In genomic region chr12:180445-180844, GRCh38 we compare ENCODE assay signal across 12 cellular contexts. TPM values are rescaled to one million over a fixed set of nuclear protein-coding genes. Genes with fewer than 3 reads are reported as not detected.
A peak's percentile ranks its signal among the peaks of the same experiment; 100 is the strongest.
DNase-seq lines count a peak whose midpoint lies in the region; ATAC-seq and TF ChIP-seq lines count a peak whose summit lies in the region.
"Had no signal": no experiment of that assay in that cellular context is flagged by ENCODE, and none has a peak within 500 bp of the region (broad histone marks: within the 10 kb centered on the region; RNA-seq: fewer than 3 reads in every experiment).

No MANE protein-coding gene starts in this region.

- POLR2A ChIA-PET in activated CD8-positive, alpha-beta T cell treated with anti-CD3 and anti-CD28 coated beads, Interleukin-2, amount 10 ng/mL, durations not matched to agents 7 days and 5 days (lab: Charles Lee), result no interaction called here

- H3K4me1 ChIP-seq in upper lobe of right lung, result peaks cover 6% of the 10 kb centered on the region

- CTCF ChIA-PET in activated CD8-positive, alpha-beta T cell treated with anti-CD3 and anti-CD28 coated beads, Interleukin-2, amount 10 ng/mL, durations not matched to agents 7 days and 5 days (lab: Charles Lee), result no interaction called here

- no peaks in the 10 kb centered on the region for H3K9me3 ChIP-seq in upper lobe of right lung
- H3K9me3 ChIP-seq: A549 had no signal

- H3K9me3 Mint-ChIP-seq in activated CD8-positive, alpha-beta T cell treated with anti-CD3 and anti-CD28 coated beads, Interleukin-2, amount 10 ng/mL, durations not matched to agents 7 days and 5 days (ENCODE audit: insufficient read depth), result no peaks in the 10 kb centered on the region
- H3K9me3 Mint-ChIP-seq: activated T-cell treated with anti-CD3 and anti-CD28 coated beads, Interleukin-2, amount 50 U/mL, for 72 hours had no signal

- H3K27ac ChIP-seq in upper lobe of right lung, result no peak overlapping the region

- intact Hi-C loops in upper lobe of right lung (cut with DNase I), result no loop called here

- no peaks in the 10 kb centered on the region for H3K36me3 Mint-ChIP-seq in activated CD8-positive, alpha-beta T cell treated with anti-CD3 and anti-CD28 coated beads, Interleukin-2, amount 10 ng/mL, durations not matched to agents 7 days and 5 days (ENCODE audit: low read depth)

- peak; percentile 66 for ATAC-seq in activated CD8-positive, alpha-beta T cell treated with anti-CD3 and anti-CD28 coated beads, Interleukin-2, amount 10 ng/mL, durations not matched to agents 7 days and 5 days
- ATAC-seq in upper lobe of right lung, result peak; percentile 86
- ATAC-seq in HG03378 (IDR thresholded peaks at IDR 0.05; ENCODE audit: unreplicated experiment), result no peak
- ATAC-seq: A549 had no signal

- no peaks in the 10 kb centered on the region for H3K36me3 ChIP-seq in upper lobe of right lung

- no peaks in the 10 kb centered on the region for H3K27me3 ChIP-seq in upper lobe of right lung

- H3K27me3 Mint-ChIP-seq in activated CD8-positive, alpha-beta T cell treated with anti-CD3 and anti-CD28 coated beads, Interleukin-2, amount 10 ng/mL, durations not matched to agents 7 days and 5 days (ENCODE audit: low read depth), result peaks cover 8% of the 10 kb centered on the region

- H3K4me3 ChIP-seq in upper lobe of right lung, result no peak overlapping the region
- H3K4me3 ChIP-seq: A549 had no signal

- DNase-seq in NK-92 treated with Interleukin-12 subunit alpha and Interleukin-12 subunit beta, amount 100 ng/mL, for 24 hours (lab: John Stamatoyannopoulos, UW), result peak; percentile 16
- DNase-seq in NK-92 (lab: John Stamatoyannopoulos, UW; ENCODE audit: unreplicated experiment), result no peak
- peak; percentile 43 for DNase-seq in activated CD8-positive, alpha-beta T cell treated with anti-CD3 and anti-CD28 coated beads, Interleukin-2, amount 10 ng/mL, durations not matched to agents 7 days and 5 days
- DNase-seq in kidney tubule cell (ENCODE audit: low spot score), result peak; percentile 72
- DNase-seq in upper lobe of right lung, result peak; percentile 75
- DNase-seq in activated gamma-delta T cell (lab: John Stamatoyannopoulos, UW), result no peak
- no peak for DNase-seq in activated CD4-positive, alpha-beta T cell treated with anti-CD3 and anti-CD28 coated beads for 48 hours
- DNase-seq: SIG-M5 had no signal

- no peak overlapping the region for H3K4me3 Mint-ChIP-seq in activated CD8-positive, alpha-beta T cell treated with anti-CD3 and anti-CD28 coated beads, Interleukin-2, amount 10 ng/mL, durations not matched to agents 7 days and 5 days
- H3K4me3 Mint-ChIP-seq: activated T-cell treated with anti-CD3 and anti-CD28 coated beads, Interleukin-2, amount 50 U/mL, for 72 hours had no signal

- H3K4me1 Mint-ChIP-seq in activated CD8-positive, alpha-beta T cell treated with anti-CD3 and anti-CD28 coated beads, Interleukin-2, amount 10 ng/mL, durations not matched to agents 7 days and 5 days (ENCODE audit: low read depth), result peaks cover 13% of the 10 kb centered on the region

- no peak for TF ChIP-seq CTCF in upper lobe of right lung (IDR thresholded peaks at IDR 0.05)

- H3K27ac Mint-ChIP-seq in activated CD8-positive, alpha-beta T cell treated with anti-CD3 and anti-CD28 coated beads, Interleukin-2, amount 10 ng/mL, durations not matched to agents 7 days and 5 days, result no peak overlapping the region
- H3K27ac Mint-ChIP-seq: activated T-cell treated with anti-CD3 and anti-CD28 coated beads, Interleukin-2, amount 50 U/mL, for 72 hours had no signal

RNA-seq across cellular contexts. Expression of gene SLC6A12, which starts 33.5 kb away (rescaled TPM):
- not detected for total RNA-seq in activated CD8-positive, alpha-beta T cell treated with anti-CD3 and anti-CD28 coated beads, Interleukin-2, amount 10 ng/mL, durations not matched to agents 7 days and 5 days
- 11.1 TPM for total RNA-seq in upper lobe of right lung
- total RNA-seq: LHCN-M2 had no signal

Comparison
In these comparisons a context has a peak if more than half of its experiments do, and no peak if none do; other contexts are left out.
1. DNase-seq: peak in NK-92 treated with Interleukin-12 subunit alpha and Interleukin-12 subunit beta, amount 100 ng/mL, for 24 hours (single experiment), activated CD8-positive, alpha-beta T cell treated with anti-CD3 and anti-CD28 coated beads, Interleukin-2, amount 10 ng/mL, durations not matched to agents 7 days and 5 days (single experiment), kidney tubule cell (single experiment) and upper lobe of right lung (single experiment); none in NK-92 (single experiment), activated gamma-delta T cell (single experiment) and activated CD4-positive, alpha-beta T cell treated with anti-CD3 and anti-CD28 coated beads for 48 hours (single experiment).
2. RNA of gene SLC6A12, which starts 33.5 kb away (total RNA-seq): 11.1 TPM in upper lobe of right lung (single experiment); not detected in activated CD8-positive, alpha-beta T cell treated with anti-CD3 and anti-CD28 coated beads, Interleukin-2, amount 10 ng/mL, durations not matched to agents 7 days and 5 days; every median in the first group is over 10 times any median in the second.